Comparison of ENCODE assay signal across 18 cellular contexts in the genomic region with DNA sequence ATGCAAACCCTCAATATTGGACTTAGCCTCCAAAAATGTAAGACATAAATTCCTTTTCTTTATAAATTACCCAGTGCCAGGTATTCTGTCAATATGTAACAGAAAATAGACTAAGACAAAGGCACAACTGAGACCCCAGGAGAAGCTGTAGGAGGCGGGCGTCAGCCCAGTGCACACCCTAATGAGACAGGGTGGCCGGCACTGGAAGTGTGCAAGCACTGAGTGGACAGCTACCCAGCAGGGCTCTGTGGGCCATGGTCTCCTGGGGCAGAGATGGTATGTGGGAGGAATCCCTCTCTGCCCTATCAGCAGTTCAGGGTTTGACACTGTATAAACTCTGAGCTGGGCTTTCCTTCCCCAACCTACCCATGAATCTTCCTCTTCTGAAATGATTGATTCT.
DNase-seq lines count a peak whose midpoint lies in the region; ATAC-seq and TF ChIP-seq lines count a peak whose summit lies in the region.
"Had no signal": no experiment of that assay in that cellular context is flagged by ENCODE, and none has a peak within 500 bp of the region (broad histone marks: within the 10 kb centered on the region; RNA-seq: fewer than 3 reads in every experiment).

No MANE protein-coding gene starts in this region.

- TF ChIP-seq CTCF in sigmoid colon (IDR thresholded peaks at IDR 0.05) = no peak
- TF ChIP-seq CTCF in transverse colon (IDR thresholded peaks at IDR 0.05) = no peak

- H3K9me3 ChIP-seq in sigmoid colon = no peaks in the 10 kb centered on the region
- H3K9me3 ChIP-seq in transverse colon = no peaks in the 10 kb centered on the region

- H3K4me1 Mint-ChIP-seq in central memory CD8-positive, alpha-beta T cell = peaks cover 41% of the 10 kb centered on the region
- H3K4me1 Mint-ChIP-seq: CD14-positive monocyte, GM23338 had no signal

- peaks cover 2% of the 10 kb centered on the region for H3K36me3 Mint-ChIP-seq in central memory CD8-positive, alpha-beta T cell (ENCODE audit: insufficient read depth)
- H3K36me3 Mint-ChIP-seq: CD14-positive monocyte; CD8-positive, alpha-beta T cell had no signal

- H3K9me3 Mint-ChIP-seq in central memory CD8-positive, alpha-beta T cell = no peaks in the 10 kb centered on the region
- H3K9me3 Mint-ChIP-seq: CD14-positive monocyte; CD8-positive, alpha-beta T cell; GM23338 had no signal

- H3K27ac ChIP-seq in sigmoid colon (no peak overlapping the region), transverse colon (no peak overlapping the region)
- H3K27ac ChIP-seq: 22Rv1, HL-60 had no signal

- H3K36me3 ChIP-seq in sigmoid colon = no peaks in the 10 kb centered on the region
- H3K36me3 ChIP-seq in transverse colon = no peaks in the 10 kb centered on the region

- no peak for ATAC-seq in central memory CD8-positive, alpha-beta T cell (replicated peaks; ENCODE audit: extremely low read depth, poor library complexity, severe bottlenecking)
- ATAC-seq in HG03045 (IDR thresholded peaks at IDR 0.05; ENCODE audit: unreplicated experiment) (no peak), HG02678 (IDR thresholded peaks at IDR 0.05; ENCODE audit: unreplicated experiment) (no peak)
- ATAC-seq: GM23338 had no signal

- no peak for TF ChIP-seq EP300 in sigmoid colon (IDR thresholded peaks at IDR 0.05)
- TF ChIP-seq EP300 in transverse colon (IDR thresholded peaks at IDR 0.05; ENCODE audit: low read depth) = no peak

- intact Hi-C loops in sigmoid colon (cut with DNase I) = no loop called here
- intact Hi-C loops in transverse colon (cut with DNase I; ENCODE audit: low total_unique reads) = no loop called here

- no peak for TF ChIP-seq POLR2A in sigmoid colon (IDR thresholded peaks at IDR 0.05)
- no peak for TF ChIP-seq POLR2A in transverse colon (IDR thresholded peaks at IDR 0.05)

- H3K4me3 Mint-ChIP-seq in central memory CD8-positive, alpha-beta T cell = no peak overlapping the region
- H3K4me3 Mint-ChIP-seq: CD14-positive monocyte; CD8-positive, alpha-beta T cell; GM23338 had no signal

- in situ Hi-C loops in transverse colon (cut with MboI; ENCODE audit: low pct_ligation_motif_present in 1 of 4, low pct_unique_long_range_greater_than_20kb in 1 of 4, low sequenced_read_pairs in 3 of 4) = no loop called here

- H3K27ac Mint-ChIP-seq in central memory CD8-positive, alpha-beta T cell (ENCODE audit: low read depth) = peak overlapping the region; percentile 89
- H3K27ac Mint-ChIP-seq: CD14-positive monocyte; CD8-positive, alpha-beta T cell; GM23338 had no signal

- H3K27me3 Mint-ChIP-seq in central memory CD8-positive, alpha-beta T cell = no peaks in the 10 kb centered on the region

- H3K4me3 ChIP-seq in sigmoid colon (no peak overlapping the region), transverse colon (no peak overlapping the region)
- H3K4me3 ChIP-seq: GM23338 had no signal

- 95 to 97% methylated on average over 3 of the region's 3 CpGs for WGBS in sigmoid colon, 2 donors
- 83 to 95% methylated on average over 1 to 3 of the region's 3 CpGs for WGBS in transverse colon (ENCODE audit: low coverage in 1 of 2), 2 donors

- peaks cover 0 to 3% (median 0%) of the 10 kb centered on the region in 3 donors for H3K27me3 ChIP-seq in sigmoid colon
- H3K27me3 ChIP-seq in transverse colon = no peaks in the 10 kb centered on the region

- peak; percentile 9 for DNase-seq in activated CD8-positive, alpha-beta memory T cell treated with anti-CD3 and anti-CD28 coated beads, Interleukin-2, amount 50 U/mL, for 4 hours
- no peak for DNase-seq in activated CD8-positive, alpha-beta memory T cell treated with anti-CD3 and anti-CD28 coated beads for 24 hours
- DNase-seq in central memory CD8-positive, alpha-beta T cell (ENCODE audit: low spot score in 2 of 2) = no peak
- DNase-seq in mesenteric fat pad (ENCODE audit: low spot score) = peak; percentile 62
- DNase-seq in sigmoid colon = peak; percentile 22
- no peak for DNase-seq in transverse colon
- DNase-seq: CD8-positive, alpha-beta T cell; COR-L47; DMS153; DMS79 treated with DMSO at 0.1 percent for 48 hours; EL; H7 had no signal

- H3K4me1 ChIP-seq in sigmoid colon = no peaks in the 10 kb centered on the region
- H3K4me1 ChIP-seq in transverse colon = no peaks in the 10 kb centered on the region

Comparison
In these comparisons a context has a peak if more than half of its experiments do, and no peak if none do; other contexts are left out.
1. DNase-seq: peak in activated CD8-positive, alpha-beta memory T cell treated with anti-CD3 and anti-CD28 coated beads, Interleukin-2, amount 50 U/mL, for 4 hours (single experiment), mesenteric fat pad (single experiment) and sigmoid colon (single experiment); none in activated CD8-positive, alpha-beta memory T cell treated with anti-CD3 and anti-CD28 coated beads for 24 hours (single experiment), central memory CD8-positive, alpha-beta T cell (0 of 2) and transverse colon (single experiment).